Comparison of ENCODE assay signal across 10 cellular contexts in genomic region chr11:61202950-61203746, GRCh38. TPM values are rescaled to one million over a fixed set of nuclear protein-coding genes. Genes with fewer than 3 reads are reported as not detected.
"Had no signal": no experiment of that assay in that cellular context is flagged by ENCODE, and none has a peak within 500 bp of the region (broad histone marks: within the 10 kb centered on the region; RNA-seq: fewer than 3 reads in every experiment).

Gene PGA3, plus strand, starts transcription at chr11:61203515. Its CDS starts 50 bp downstream, at chr11:61203565.

RNA-seq across cellular contexts. Expression of gene PGA3, which starts in this region (rescaled TPM):
- total RNA-seq: activated CD4-positive, alpha-beta T cell treated with anti-CD3 and anti-CD28 coated beads, Interleukin-2, amount 10 ng/mL, durations not matched to agents 7 days and 5 days; activated CD8-positive, alpha-beta T cell treated with anti-CD3 and anti-CD28 coated beads, Interleukin-2, amount 10 ng/mL, durations not matched to agents 7 days and 5 days; activated naive CD8-positive, alpha-beta T cell treated with anti-CD3 and anti-CD28 coated beads, Interleukin-2, amount 10 ng/mL, durations not matched to agents 7 days and 5 days; activated T-helper 2 cell treated with anti-CD3 and anti-CD28 coated beads, Interferon-gamma antibody, Interleukin-2, Interleukin-4, amounts not matched to agents 10 μg/mL and 5 μg/mL and 100 μg/mL, durations not matched to agents 14 hours and 24 hours and 36 hours; MCF 10A; OCI-LY7; RPMI7951; SJCRH30; T-helper 1 cell treated with Interleukin-12 subunit alpha and Interleukin-12 subunit beta and Interleukin-4 antibody, amounts not matched to agents 30 ng/mL and 1 ng/mL, for 36 hours; T-helper 2 cell treated with Interferon-gamma antibody and Interleukin-4, amounts not matched to agents 100 ng/mL and 5 ng/mL, for 36 hours had no signal
